15 cellular contexts compared by ENCODE assay signal in the genomic region with DNA sequence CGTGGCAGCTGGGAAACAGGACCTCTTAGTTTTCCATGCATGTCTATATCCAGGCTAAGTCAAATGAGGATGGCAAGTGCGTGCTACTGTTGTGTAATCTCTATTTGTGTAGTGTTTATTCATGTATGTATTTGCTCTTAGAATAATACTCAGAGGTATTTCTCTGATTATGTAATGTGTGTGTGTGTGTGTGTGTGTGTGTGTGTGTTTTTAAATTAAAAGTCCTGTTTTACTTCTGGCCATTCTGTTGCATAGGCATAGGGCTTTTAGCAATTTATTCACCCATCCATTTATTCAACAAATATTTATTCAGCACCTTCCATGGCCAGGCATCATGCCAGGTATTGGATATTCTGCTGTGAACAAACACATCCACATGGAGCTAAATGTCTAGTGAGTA.
DNase-seq lines count a peak whose midpoint lies in the region; ATAC-seq, FAIRE-seq and TF ChIP-seq lines count a peak whose summit lies in the region.
"Had no signal": no experiment of that assay in that cellular context is flagged by ENCODE, and none has a peak within 500 bp of the region (broad histone marks: within the 10 kb centered on the region; RNA-seq: fewer than 3 reads in every experiment).

No MANE protein-coding gene starts in this region.

- H3K36me3 ChIP-seq in RWPE2 (ENCODE audit: low read depth) (no peaks in the 10 kb centered on the region), pancreas (no peaks in the 10 kb centered on the region)
- H3K36me3 ChIP-seq: adrenal gland had no signal

- WGBS in pancreas, 2 donors = 14 to 25% methylated on average over 2 of the region's 2 CpGs

- H3K9me3 ChIP-seq in RWPE2 (ENCODE audit: severe bottlenecking) (no peaks in the 10 kb centered on the region), pancreas (no peaks in the 10 kb centered on the region)
- H3K9me3 ChIP-seq: adrenal gland, upper lobe of left lung had no signal

- no peak overlapping the region for H3K4me3 ChIP-seq in RWPE2 (ENCODE audit: severe bottlenecking)
- H3K4me3 ChIP-seq in pancreas = no peak overlapping the region
- H3K4me3 ChIP-seq: adrenal gland, upper lobe of left lung had no signal

- intact Hi-C loops in pancreas (cut with DNase I) = no loop called here

- FAIRE-seq in pancreas (lab: Jason Lieb, UNC) = peak; percentile 17
- FAIRE-seq: GM12891 had no signal

- H3K27ac ChIP-seq in RWPE2 (ENCODE audit: poor library complexity, severe bottlenecking) = no peak overlapping the region
- H3K27ac ChIP-seq in pancreas = peak overlapping the region; percentile 43 to 78 (median 68)
- H3K27ac ChIP-seq: adrenal gland, upper lobe of left lung had no signal

- peak; percentile 97 for DNase-seq in DMS53 (lab: John Stamatoyannopoulos, UW)
- peak; percentile 87 for DNase-seq in NCI-H146 (lab: John Stamatoyannopoulos, UW)
- DNase-seq in RWPE2 (ENCODE audit: low spot score) = no peak
- peak in 4 of 6 donors; percentile 80 to 91 (median 90) for DNase-seq in pancreas
- DNase-seq in activated T-cell treated with anti-CD3 and anti-CD28 coated beads for 4 hours = no peak
- no peak for DNase-seq in nucleus accumbens (lab: John Stamatoyannopoulos, UW)
- DNase-seq: activated CD4-positive, CD25-positive, alpha-beta regulatory T cell treated with anti-CD3 and anti-CD28 coated beads, Interleukin-2, amount 50 U/mL, for 72 hours; adrenal gland; cortex of kidney; mesenchymal stem cell; stimulated activated CD4-positive, alpha-beta T cell treated with anti-CD3 and anti-CD28 coated beads, Interleukin-15, amount 100 ng/mL, for 24 hours; upper lobe of left lung had no signal

- H3K4me1 ChIP-seq in RWPE2 (ENCODE audit: insufficient read depth, poor library complexity, severe bottlenecking) (peaks cover 3% of the 10 kb centered on the region), pancreas (peaks cover 31 to 60% (median 41%) of the 10 kb centered on the region in 3 donors)
- H3K4me1 ChIP-seq: adrenal gland had no signal

- peak; percentile 36; the same call in 2 of the 3 replicates for ATAC-seq in RWPE2 (ENCODE audit: low read depth)
- ATAC-seq in pancreas = peak; percentile 81 to 89 (median 85)
- no peak for ATAC-seq in GM21360 (IDR thresholded peaks at IDR 0.05; ENCODE audit: unreplicated experiment)
- no peak for ATAC-seq in HG03469 (IDR thresholded peaks at IDR 0.05; ENCODE audit: unreplicated experiment)

- TF ChIP-seq CTCF in RWPE2 (IDR thresholded peaks at IDR 0.05; ENCODE audit: poor library complexity, severe bottlenecking) (no peak), pancreas (IDR thresholded peaks at IDR 0.05) (no peak)

- no peaks in the 10 kb centered on the region for H3K27me3 ChIP-seq in RWPE2 (ENCODE audit: insufficient read depth, poor library complexity, severe bottlenecking)
- no peaks in the 10 kb centered on the region for H3K27me3 ChIP-seq in pancreas
- H3K27me3 ChIP-seq: adrenal gland, upper lobe of left lung had no signal

Comparison
In these comparisons a context has a peak if more than half of its experiments do, and no peak if none do; other contexts are left out.
1. DNase-seq: peak in DMS53 (single experiment), NCI-H146 (single experiment) and pancreas (4 of 6); none in RWPE2 (single experiment), activated T-cell treated with anti-CD3 and anti-CD28 coated beads for 4 hours (single experiment) and nucleus accumbens (0 of 56).
2. ATAC-seq: peak in RWPE2 (single experiment) and pancreas (4 of 4); none in GM21360 (single experiment) and HG03469 (single experiment).